In genomic region chr1:205720740-205721139, GRCh38 we compare ENCODE assay signal across 1 cellular context. TPM values are rescaled to one million over a fixed set of nuclear protein-coding genes. Genes with fewer than 3 reads are reported as not detected.
"Had no signal": no experiment of that assay in that cellular context is flagged by ENCODE, and none has a peak within 500 bp of the region (broad histone marks: within the 10 kb centered on the region; RNA-seq: fewer than 3 reads in every experiment).

No MANE protein-coding gene starts in this region.

RNA-seq across cellular contexts. Expression of gene SLC45A3, which starts 40.4 kb away (rescaled TPM):
- polyA plus RNA-seq: naive thymus-derived CD8-positive, alpha-beta T cell had no signal
